ENCODE assay signal across 13 cellular contexts in the genomic region with DNA sequence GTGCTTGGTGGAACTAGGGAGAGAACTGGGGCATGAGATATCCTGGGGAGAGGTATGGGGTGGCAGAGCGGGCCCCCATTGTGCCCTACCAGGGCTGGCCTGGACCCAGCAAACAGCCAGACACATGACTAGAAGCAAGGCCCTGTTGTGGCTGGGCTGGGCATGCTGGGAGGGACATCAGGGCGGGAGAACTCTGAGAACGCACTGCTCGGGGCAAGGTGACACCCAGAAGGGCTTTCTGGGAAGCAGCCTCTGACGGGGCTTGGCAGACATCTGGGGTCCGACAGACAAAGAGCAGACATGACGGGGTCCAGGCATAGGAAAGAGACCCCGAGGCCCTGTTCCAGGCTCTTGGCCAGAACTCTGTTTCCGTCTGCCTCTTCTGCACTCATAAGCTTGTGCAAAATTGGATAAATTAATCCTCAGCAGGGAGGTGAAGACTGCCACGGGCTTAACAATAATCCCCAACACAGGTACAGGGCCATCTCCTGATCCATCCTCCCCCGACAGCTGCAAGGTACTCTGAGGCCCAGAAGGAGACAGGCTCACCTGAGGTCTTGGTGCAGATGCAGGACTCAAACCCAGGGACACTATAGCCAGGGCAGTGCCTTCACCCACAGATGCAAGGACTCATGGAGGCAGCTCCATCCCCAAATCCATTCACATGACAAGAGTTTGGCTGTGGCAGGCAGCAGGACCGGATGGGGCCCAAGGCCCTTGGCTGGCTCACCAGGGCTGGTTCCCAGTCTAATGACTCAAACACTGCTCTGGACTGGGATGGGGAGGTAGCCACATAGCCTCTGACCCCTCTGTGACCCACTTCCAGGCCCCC. TPM values are rescaled to one million over a fixed set of nuclear protein-coding genes. Genes with fewer than 3 reads are reported as not detected.
DNase-seq lines count a peak whose midpoint lies in the region; TF ChIP-seq lines count a peak whose summit lies in the region.
"Had no signal": no experiment of that assay in that cellular context is flagged by ENCODE, and none has a peak within 500 bp of the region (broad histone marks: within the 10 kb centered on the region; RNA-seq: fewer than 3 reads in every experiment).

No MANE protein-coding gene starts in this region.

- 34 to 47% methylated on average over 11 of the region's 12 CpGs for WGBS in tibial nerve, 2 donors

- H3K4me3 Mint-ChIP-seq in activated T-cell treated with anti-CD3 and anti-CD28 coated beads, Interleukin-2, amount 50 U/mL, for 24 hours = no peak overlapping the region

- H3K9me3 ChIP-seq in tibial nerve = no peaks in the 10 kb centered on the region

- peak overlapping the region; percentile 53 for H3K27ac Mint-ChIP-seq in activated T-cell treated with anti-CD3 and anti-CD28 coated beads, Interleukin-2, amount 50 U/mL, for 24 hours
- H3K27ac Mint-ChIP-seq: activated T-cell treated with anti-CD3 and anti-CD28 coated beads, Interleukin-2, amount 50 U/mL, for 72 hours had no signal

- TF ChIP-seq CTCF in dorsolateral prefrontal cortex (IDR thresholded peaks at IDR 0.05 in 54 of 56, conservative IDR thresholded peaks at IDR 0.05 in 2 of 56; ENCODE audit: low read depth in 1 of 56, partially characterized antibody in 56 of 56) (no peak), tibial nerve (IDR thresholded peaks at IDR 0.05) (no peak), GM13977 (IDR thresholded peaks at IDR 0.05; ENCODE audit: extremely low read depth, insufficient read depth, missing control alignments) (no peak)

- H3K27ac ChIP-seq in dorsolateral prefrontal cortex (peak overlapping the region in 50 of 59 donors; percentile 3 to 83 (median 65)), tibial nerve (peak overlapping the region in 3 of 4 donors; percentile 16 to 55 (median 17))

- H3K27me3 ChIP-seq in dorsolateral prefrontal cortex (no peaks in the 10 kb centered on the region), tibial nerve (no peaks in the 10 kb centered on the region)

- H3K9me3 Mint-ChIP-seq in activated T-cell treated with anti-CD3 and anti-CD28 coated beads, Interleukin-2, amount 50 U/mL, for 24 hours = no peaks in the 10 kb centered on the region
- H3K9me3 Mint-ChIP-seq: activated T-cell treated with anti-CD3 and anti-CD28 coated beads, Interleukin-2, amount 50 U/mL, for 72 hours had no signal

- H3K4me3 ChIP-seq in dorsolateral prefrontal cortex = no peak overlapping the region
- no peak overlapping the region for H3K4me3 ChIP-seq in tibial nerve
- H3K4me3 ChIP-seq: GM12878 had no signal

- intact Hi-C loops in dorsolateral prefrontal cortex (cut with DNase I) = no loop called here

- in situ Hi-C loops in GM13977 (cut with MboI; ENCODE audit: low pct_unique_long_range_greater_than_20kb, low sequenced_read_pairs, unreplicated experiment) = no loop called here

- peaks cover 85% of the 10 kb centered on the region for H3K36me3 Mint-ChIP-seq in activated T-cell treated with anti-CD3 and anti-CD28 coated beads, Interleukin-2, amount 50 U/mL, for 24 hours (ENCODE audit: low read depth)

- TF ChIP-seq EP300 in tibial nerve (IDR thresholded peaks at IDR 0.05) = no peak

- no peak for TF ChIP-seq POLR2A in tibial nerve (IDR thresholded peaks at IDR 0.05)

- peaks cover 77% of the 10 kb centered on the region for H3K4me1 Mint-ChIP-seq in activated T-cell treated with anti-CD3 and anti-CD28 coated beads, Interleukin-2, amount 50 U/mL, for 24 hours (ENCODE audit: low read depth)

- peaks cover 0 to 13% (median 0%) of the 10 kb centered on the region in 3 donors for H3K36me3 ChIP-seq in tibial nerve

- H3K27me3 Mint-ChIP-seq in activated T-cell treated with anti-CD3 and anti-CD28 coated beads, Interleukin-2, amount 50 U/mL, for 24 hours = no peaks in the 10 kb centered on the region

- DNase-seq in activated T-cell treated with anti-CD3 and anti-CD28 coated beads, Interleukin-2, amount 50 U/mL, for 24 hours = no peak
- DNase-seq in activated T-cell treated with anti-CD3 and anti-CD28 coated beads, Interleukin-2, amount 50 U/mL, for 48 hours = no peak
- DNase-seq in dorsolateral prefrontal cortex (no peak), medulla oblongata (ENCODE audit: extremely low spot score) (peak; percentile 63), tibial nerve (ENCODE audit: low spot score in 2 of 2) (no peak), GM13977 (ENCODE audit: low spot score) (no peak), kidney glomerular epithelial cell (lab: John Stamatoyannopoulos, UW) (no peak), NCI-H526 treated with DMSO at 0.1 percent for 48 hours (lab: John Stamatoyannopoulos, UW) (no peak)
- DNase-seq: activated T-cell treated with anti-CD3 and anti-CD28 coated beads, Interleukin-2, amount 50 U/mL, for 72 hours; central memory CD4-positive, alpha-beta T cell; DMS79; stimulated activated CD4-positive, alpha-beta T cell treated with anti-CD3 and anti-CD28 coated beads, Interleukin-2, amount 100 ng/mL, for 48 hours had no signal

- peaks cover 0 to 88% (median 34%) of the 10 kb centered on the region in 4 donors for H3K4me1 ChIP-seq in tibial nerve

RNA-seq across cellular contexts. Expression of gene SREBF1, which starts 5.4 kb away (rescaled TPM):
- 100 to 1,000 TPM in 84 of 120 experiments, 10 to 100 TPM in 36; 57.2 to 359 (median 120) TPM for total RNA-seq in dorsolateral prefrontal cortex
- 100 to 1,000 TPM; 115 to 253 (median 191) TPM for total RNA-seq in tibial nerve
